Comparison of ENCODE assay signal across 17 cellular contexts in the genomic region with DNA sequence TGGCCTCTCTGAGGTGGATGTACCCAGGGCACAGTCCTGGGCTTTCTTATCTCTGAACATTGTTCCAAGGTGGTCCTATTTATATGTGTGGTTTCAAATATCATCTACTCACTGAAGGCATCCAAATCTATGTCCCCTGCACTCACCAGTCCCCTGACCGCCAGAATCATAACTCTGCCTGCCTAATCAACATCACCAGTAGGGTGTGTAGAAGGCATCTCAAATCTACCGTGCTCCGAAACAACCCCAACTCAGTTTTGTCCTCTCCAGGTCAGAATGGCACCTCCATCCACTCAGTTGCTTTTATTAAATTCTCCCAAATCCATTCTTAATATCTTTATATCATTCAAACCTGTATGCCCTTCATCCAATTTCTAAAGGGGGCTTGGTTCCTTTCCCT.
DNase-seq lines count a peak whose midpoint lies in the region; ATAC-seq and TF ChIP-seq lines count a peak whose summit lies in the region.
"Had no signal": no experiment of that assay in that cellular context is flagged by ENCODE, and none has a peak within 500 bp of the region (broad histone marks: within the 10 kb centered on the region; RNA-seq: fewer than 3 reads in every experiment).

No MANE protein-coding gene starts in this region.

- H3K36me3 Mint-ChIP-seq in GM23338 (ENCODE audit: low read depth) = no peaks in the 10 kb centered on the region
- H3K36me3 Mint-ChIP-seq in endodermal cell (ENCODE audit: low read depth) = no peaks in the 10 kb centered on the region
- H3K36me3 Mint-ChIP-seq: CD4-positive, CD25-positive, alpha-beta regulatory T cell had no signal

- TF ChIP-seq CTCF in GM23338 (conservative IDR thresholded peaks at IDR 0.05; ENCODE audit: low read depth in 2 of 2) = peak; percentile 33 to 55
- 0 out of 2 replicates have a peak, but pooled peaks have one; percentile 11 for TF ChIP-seq CTCF in WERI-Rb-1 (IDR thresholded peaks at IDR 0.05; ENCODE audit: low read depth, low read length)
- peak; percentile 53 for TF ChIP-seq CTCF in endodermal cell (conservative IDR thresholded peaks at IDR 0.05)

- H3K79me2 ChIP-seq in GM23338 (replicated peaks; ENCODE audit: insufficient read depth) = no peaks in the 10 kb centered on the region

- no peak overlapping the region for H3K9ac ChIP-seq in endodermal cell (ENCODE audit: extremely low read depth, low read length, poor library complexity, severe bottlenecking)
- H3K9ac ChIP-seq: BLaER1 treated with 17β-estradiol and CSF1 and Interleukin-3, amounts not matched to agents 10 nM and 100 nM; KMS-11 had no signal

- no peak overlapping the region for H3K27ac ChIP-seq in GM23338 (ENCODE audit: low read depth)
- no peak overlapping the region for H3K27ac ChIP-seq in WERI-Rb-1
- H3K27ac ChIP-seq in endodermal cell (ENCODE audit: low read depth, low read length) = no peak overlapping the region
- H3K27ac ChIP-seq: BLaER1 treated with 17β-estradiol and CSF1 and Interleukin-3, amounts not matched to agents 10 nM and 100 nM; KMS-11 had no signal

- H2AFZ ChIP-seq in GM23338 = peak overlapping the region; percentile 43; the same call in 1 of the 2 replicates

- DNase-seq in GM23338 (ENCODE audit: low spot score) (peak; percentile 42), WERI-Rb-1 (no peak), endodermal cell (no peak), SKM-1 treated with dmso at 0.1 percent for 144 hours (lab: John Stamatoyannopoulos, UW; ENCODE audit: unreplicated experiment) (no peak)
- DNase-seq: ACHN; CD4-positive, CD25-positive, alpha-beta regulatory T cell; DMS153; DMS79 treated with DMSO at 0.1 percent for 48 hours; EL; GDM1; H7 had no signal

- no peaks in the 10 kb centered on the region; the same call in 1 of the 2 replicates for H3K9me2 ChIP-seq in GM23338 (ENCODE audit: insufficient read depth)

- no peaks in the 10 kb centered on the region for H4K20me1 ChIP-seq in GM23338 (replicated peaks; ENCODE audit: insufficient read depth)
- H4K20me1 ChIP-seq: BLaER1 treated with 17β-estradiol and CSF1 and Interleukin-3, amounts not matched to agents 10 nM and 100 nM had no signal

- H3K27me3 ChIP-seq in GM23338 (ENCODE audit: insufficient read depth) (no peaks in the 10 kb centered on the region), WERI-Rb-1 (ENCODE audit: insufficient read depth, low read depth, severe bottlenecking) (no peaks in the 10 kb centered on the region), endodermal cell (ENCODE audit: control insufficient read depth, insufficient read depth, low read length, poor library complexity, severe bottlenecking) (no peaks in the 10 kb centered on the region)
- H3K27me3 ChIP-seq: BLaER1 treated with 17β-estradiol and CSF1 and Interleukin-3, amounts not matched to agents 10 nM and 100 nM had no signal

- 93 to 97% methylated on average over 2 to 3 of the region's 3 CpGs for WGBS in endodermal cell (ENCODE audit: insufficient coverage in 1 of 2, insufficient read length in 1 of 2), 2 experiments

- H3F3A ChIP-seq in GM23338 (replicated peaks; ENCODE audit: low read depth) = no peaks in the 10 kb centered on the region

- H3K4me1 Mint-ChIP-seq in GM23338 (peaks cover 3% of the 10 kb centered on the region; the same call in 1 of the 3 replicates), endodermal cell (peaks cover 15% of the 10 kb centered on the region)
- H3K4me1 Mint-ChIP-seq: CD4-positive, CD25-positive, alpha-beta regulatory T cell had no signal

- H3K36me3 ChIP-seq in GM23338 (ENCODE audit: insufficient read depth) (no peaks in the 10 kb centered on the region), WERI-Rb-1 (no peaks in the 10 kb centered on the region), endodermal cell (ENCODE audit: control insufficient read depth, insufficient read depth, low read length) (no peaks in the 10 kb centered on the region)
- H3K36me3 ChIP-seq: BLaER1 treated with 17β-estradiol and CSF1 and Interleukin-3, amounts not matched to agents 10 nM and 100 nM had no signal

- peaks cover 4% of the 10 kb centered on the region for H3K27me3 Mint-ChIP-seq in GM23338 (ENCODE audit: insufficient read depth, low read depth, poor library complexity)
- H3K27me3 Mint-ChIP-seq in endodermal cell (ENCODE audit: insufficient read depth) = no peaks in the 10 kb centered on the region

- H3K9me3 Mint-ChIP-seq in GM23338 (no peaks in the 10 kb centered on the region), endodermal cell (no peaks in the 10 kb centered on the region)

- H3K4me2 ChIP-seq in GM23338 = no peak overlapping the region
- H3K4me2 ChIP-seq: BLaER1 treated with 17β-estradiol and CSF1 and Interleukin-3, amounts not matched to agents 10 nM and 100 nM; KMS-11 had no signal

- H3K9me3 ChIP-seq in WERI-Rb-1 (ENCODE audit: severe bottlenecking) = no peaks in the 10 kb centered on the region
- H3K9me3 ChIP-seq in endodermal cell (ENCODE audit: control insufficient read depth, low read length) = no peaks in the 10 kb centered on the region
- H3K9me3 ChIP-seq: BLaER1 treated with 17β-estradiol and CSF1 and Interleukin-3, amounts not matched to agents 10 nM and 100 nM had no signal

- H3K4me3 Mint-ChIP-seq in GM23338 = no peak overlapping the region
- no peak overlapping the region for H3K4me3 Mint-ChIP-seq in endodermal cell
- H3K4me3 Mint-ChIP-seq: CD4-positive, CD25-positive, alpha-beta regulatory T cell had no signal

- H3K27ac Mint-ChIP-seq in GM23338 (no peak overlapping the region), endodermal cell (no peak overlapping the region)
- H3K27ac Mint-ChIP-seq: CD4-positive, CD25-positive, alpha-beta regulatory T cell had no signal

- H3K4me3 ChIP-seq in GM23338 = no peak overlapping the region
- H3K4me3 ChIP-seq in WERI-Rb-1 (ENCODE audit: low read depth, low read length) = no peak overlapping the region
- H3K4me3 ChIP-seq in endodermal cell (ENCODE audit: low read length) = no peak overlapping the region
- H3K4me3 ChIP-seq: BLaER1 treated with 17β-estradiol and CSF1 and Interleukin-3, amounts not matched to agents 10 nM and 100 nM had no signal

- no peaks in the 10 kb centered on the region for H3K4me1 ChIP-seq in GM23338 (ENCODE audit: insufficient read depth)
- H3K4me1 ChIP-seq in endodermal cell (ENCODE audit: control insufficient read depth, insufficient read depth, low read length) = no peaks in the 10 kb centered on the region
- H3K4me1 ChIP-seq: BLaER1 treated with 17β-estradiol and CSF1 and Interleukin-3, amounts not matched to agents 10 nM and 100 nM had no signal

- no peak for ATAC-seq in GM23338
- ATAC-seq in HG03135 (IDR thresholded peaks at IDR 0.05; ENCODE audit: unreplicated experiment) = no peak
- ATAC-seq in GM18867 (IDR thresholded peaks at IDR 0.05; ENCODE audit: unreplicated experiment) = no peak
- ATAC-seq in SK-N-SH treated with all-trans-retinoic acid at 6 μM for 48 hours = no peak
- ATAC-seq: HepG2 had no signal

TF ChIP-seq in GM23338, 12 proteins besides CTCF, POLR2A, EP300 and RAD21 (continues in another document):
- no peak for TF ChIP-seq ZNF331 (CRISPR knock-in tag; IDR thresholded peaks at IDR 0.05; ENCODE audit: low read depth)
- no peak for TF ChIP-seq POLR2AphosphoS5 (IDR thresholded peaks at IDR 0.05; ENCODE audit: low read depth)

TF ChIP-seq in SK-N-SH treated with all-trans-retinoic acid at 6 μM for 48 hours, 23 proteins besides CTCF, POLR2A, EP300 and RAD21 (continues in another document):
- TF ChIP-seq POU6F1 (CRISPR knock-in tag; IDR thresholded peaks at IDR 0.05; ENCODE audit: borderline replicate concordance, low read depth) (no peak), CSDC2 (CRISPR knock-in tag; IDR thresholded peaks at IDR 0.05) (no peak), TOX (CRISPR knock-in tag; IDR thresholded peaks at IDR 0.05; ENCODE audit: borderline replicate concordance) (no peak), CSRNP3 (CRISPR knock-in tag; IDR thresholded peaks at IDR 0.05) (no peak), RARB (CRISPR knock-in tag; IDR thresholded peaks at IDR 0.05) (no peak), PPARA (CRISPR knock-in tag; IDR thresholded peaks at IDR 0.05; ENCODE audit: borderline replicate concordance) (no peak), OSR1 (CRISPR knock-in tag; IDR thresholded peaks at IDR 0.05) (no peak), SNAI2 (CRISPR knock-in tag; IDR thresholded peaks at IDR 0.05) (no peak), ESRRG (CRISPR knock-in tag; IDR thresholded peaks at IDR 0.05) (no peak), ZFP30 (CRISPR knock-in tag; IDR thresholded peaks at IDR 0.05) (no peak)
